Comparison of ENCODE assay signal across 13 cellular contexts in the genomic region with DNA sequence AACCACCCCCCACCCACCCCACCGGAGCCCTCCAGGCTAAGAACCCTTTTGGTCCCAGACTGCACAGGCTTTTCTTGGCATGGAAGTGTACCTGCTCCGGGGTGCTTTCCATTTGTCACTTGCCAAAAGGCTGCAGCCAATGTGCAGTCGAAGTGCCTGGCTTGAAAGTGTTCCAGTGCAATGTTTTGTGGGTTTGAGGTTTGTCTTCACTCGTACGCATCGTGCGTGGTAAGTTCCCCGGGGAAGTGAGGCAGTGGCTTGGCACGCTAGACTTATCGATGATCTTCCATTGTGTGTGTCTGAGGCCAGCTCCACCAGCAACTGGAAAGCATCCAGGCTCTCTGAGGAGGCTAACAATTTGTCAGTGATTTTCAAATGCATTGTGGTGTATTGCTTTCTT.
A peak's percentile ranks its signal among the peaks of the same experiment; 100 is the strongest.
DNase-seq lines count a peak whose midpoint lies in the region; ATAC-seq and TF ChIP-seq lines count a peak whose summit lies in the region.
"Had no signal": no experiment of that assay in that cellular context is flagged by ENCODE, and none has a peak within 500 bp of the region (broad histone marks: within the 10 kb centered on the region; RNA-seq: fewer than 3 reads in every experiment).

No MANE protein-coding gene starts in this region.

- DNase-seq in EH (ENCODE audit: low read depth): peak; percentile 64
- DNase-seq in SW480 (ENCODE audit: low spot score): peak; percentile 12
- peak; percentile 24 for DNase-seq in iris pigment epithelial cell (ENCODE audit: low read depth)
- DNase-seq in prostate gland (ENCODE audit: low spot score): no peak
- DNase-seq in T-helper 2 cell treated with Interferon-gamma antibody and Interleukin-4, amounts not matched to agents 5 μg/mL and 100 μg/mL, for 36 hours (ENCODE audit: low spot score): no peak
- no peak for DNase-seq in GM19238 (ENCODE audit: insufficient read length, low spot score)
- no peak for DNase-seq in esophagus squamous epithelium (lab: John Stamatoyannopoulos, UW)
- DNase-seq: DMS53, NCI-H187, small intestine had no signal

- no peaks in the 10 kb centered on the region for H3K9me3 Mint-ChIP-seq in T-helper 2 cell treated with Interferon-gamma antibody and Interleukin-4, amounts not matched to agents 5 μg/mL and 100 μg/mL, for 36 hours

- ATAC-seq in HG02981 (IDR thresholded peaks at IDR 0.05; ENCODE audit: unreplicated experiment): peak; percentile 77
- ATAC-seq: gastroesophageal sphincter, SK-N-SH treated with all-trans-retinoic acid at 6 μM for 48 hours had no signal

- H3K27ac ChIP-seq in prostate gland (no peak overlapping the region), esophagus squamous epithelium (no peak overlapping the region)
- H3K27ac ChIP-seq: gastroesophageal sphincter had no signal

- no peak overlapping the region for H3K27ac Mint-ChIP-seq in T-helper 2 cell treated with Interferon-gamma antibody and Interleukin-4, amounts not matched to agents 5 μg/mL and 100 μg/mL, for 36 hours

- no peaks in the 10 kb centered on the region for H3K27me3 Mint-ChIP-seq in T-helper 2 cell treated with Interferon-gamma antibody and Interleukin-4, amounts not matched to agents 5 μg/mL and 100 μg/mL, for 36 hours (ENCODE audit: low read depth)

- no peaks in the 10 kb centered on the region for H3K4me1 ChIP-seq in prostate gland (replicated peaks)
- H3K4me1 ChIP-seq in esophagus squamous epithelium: peaks cover 0 to 19% (median 0%) of the 10 kb centered on the region in 3 donors
- H3K4me1 ChIP-seq: gastroesophageal sphincter had no signal

- TF ChIP-seq POLR2A in prostate gland (IDR thresholded peaks at IDR 0.05): no peak
- no peak for TF ChIP-seq POLR2A in esophagus squamous epithelium (IDR thresholded peaks at IDR 0.05)

- H3K4me3 ChIP-seq in prostate gland (no peak overlapping the region), esophagus squamous epithelium (no peak overlapping the region)
- H3K4me3 ChIP-seq: gastroesophageal sphincter had no signal

- H3K36me3 Mint-ChIP-seq in T-helper 2 cell treated with Interferon-gamma antibody and Interleukin-4, amounts not matched to agents 5 μg/mL and 100 μg/mL, for 36 hours (ENCODE audit: low read depth): no peaks in the 10 kb centered on the region

- no peaks in the 10 kb centered on the region for H3K36me3 ChIP-seq in prostate gland
- no peaks in the 10 kb centered on the region for H3K36me3 ChIP-seq in esophagus squamous epithelium
- H3K36me3 ChIP-seq: gastroesophageal sphincter had no signal

- H3K9me3 ChIP-seq in prostate gland (no peaks in the 10 kb centered on the region), esophagus squamous epithelium (no peaks in the 10 kb centered on the region)

- intact Hi-C loops in prostate gland (cut with DNase I): no loop called here
- intact Hi-C loops in esophagus squamous epithelium (cut with DNase I): no loop called here

- H3K4me3 Mint-ChIP-seq in T-helper 2 cell treated with Interferon-gamma antibody and Interleukin-4, amounts not matched to agents 5 μg/mL and 100 μg/mL, for 36 hours: no peak overlapping the region

- 36% methylated on average over 10 of the region's 10 CpGs for WGBS in prostate gland
- WGBS in esophagus squamous epithelium, 2 donors: 30 to 60% methylated on average over 9 of the region's 10 CpGs

- TF ChIP-seq CTCF in prostate gland (IDR thresholded peaks at IDR 0.05): no peak
- TF ChIP-seq CTCF in esophagus squamous epithelium (IDR thresholded peaks at IDR 0.05): no peak

- H3K27me3 ChIP-seq in prostate gland (replicated peaks; ENCODE audit: insufficient read depth) (no peaks in the 10 kb centered on the region), esophagus squamous epithelium (no peaks in the 10 kb centered on the region)
- H3K27me3 ChIP-seq: gastroesophageal sphincter had no signal

- H3K4me1 Mint-ChIP-seq in T-helper 2 cell treated with Interferon-gamma antibody and Interleukin-4, amounts not matched to agents 5 μg/mL and 100 μg/mL, for 36 hours (ENCODE audit: low read depth): no peaks in the 10 kb centered on the region

Comparison
In these comparisons a context has a peak if more than half of its experiments do, and no peak if none do; other contexts are left out.
1. DNase-seq: peak in EH (single experiment), SW480 (single experiment) and iris pigment epithelial cell (single experiment); none in prostate gland (single experiment), T-helper 2 cell treated with Interferon-gamma antibody and Interleukin-4, amounts not matched to agents 5 μg/mL and 100 μg/mL, for 36 hours (single experiment), GM19238 (single experiment) and esophagus squamous epithelium (single experiment).